Comparison of ENCODE assay signal across 21 cellular contexts in genomic region chr6:161143663-161144430, GRCh38.
DNase-seq lines count a peak whose midpoint lies in the region; ATAC-seq, FAIRE-seq and TF ChIP-seq lines count a peak whose summit lies in the region.
"Had no signal": no experiment of that assay in that cellular context is flagged by ENCODE, and none has a peak within 500 bp of the region (broad histone marks: within the 10 kb centered on the region; RNA-seq: fewer than 3 reads in every experiment).

No MANE protein-coding gene starts in this region.

- in situ Hi-C loops in K562 (cut with MboI), result no loop called here

- H3K4me3 Mint-ChIP-seq in activated CD8-positive, alpha-beta memory T cell treated with anti-CD3 and anti-CD28 coated beads, Interleukin-2, amount 10 ng/mL, durations not matched to agents 7 days and 5 days, result no peak overlapping the region
- H3K4me3 Mint-ChIP-seq in endothelial cell (ENCODE audit: unreplicated experiment) (peak overlapping the region; percentile 37), nephron progenitor cell (no peak overlapping the region)
- H3K4me3 Mint-ChIP-seq: CD8-positive, alpha-beta memory T cell; HFFc6 had no signal

- 51% methylated on average over 11 of the region's 11 CpGs for WGBS in K562 (ENCODE audit: insufficient coverage, low coverage, missing lambda C conversion rate)

- no peaks in the 10 kb centered on the region for H3K36me3 Mint-ChIP-seq in activated CD8-positive, alpha-beta memory T cell treated with anti-CD3 and anti-CD28 coated beads, Interleukin-2, amount 10 ng/mL, durations not matched to agents 7 days and 5 days
- H3K36me3 Mint-ChIP-seq in endothelial cell (ENCODE audit: low read depth, unreplicated experiment), result peaks cover 29% of the 10 kb centered on the region
- peaks cover 72% of the 10 kb centered on the region for H3K36me3 Mint-ChIP-seq in nephron progenitor cell (ENCODE audit: low read depth)

- BruUV-seq in K562 (replicated peaks; lab: Mats Ljungman, UMichigan), result no TSS peak

- no peak overlapping the region for H3K4me2 ChIP-seq in K562 (ENCODE audit: insufficient read depth, low read length)

- H3K9me1 ChIP-seq in K562 (ENCODE audit: control insufficient read depth, insufficient read depth, low read length), result no peaks in the 10 kb centered on the region

- no peaks in the 10 kb centered on the region for H3K4me1 Mint-ChIP-seq in activated CD8-positive, alpha-beta memory T cell treated with anti-CD3 and anti-CD28 coated beads, Interleukin-2, amount 10 ng/mL, durations not matched to agents 7 days and 5 days
- H3K4me1 Mint-ChIP-seq in endothelial cell (ENCODE audit: unreplicated experiment), result peaks cover 3% of the 10 kb centered on the region
- H3K4me1 Mint-ChIP-seq in nephron progenitor cell, result no peaks in the 10 kb centered on the region
- H3K4me1 Mint-ChIP-seq: CD8-positive, alpha-beta memory T cell had no signal

- CTCF ChIA-PET in activated CD8-positive, alpha-beta memory T cell treated with anti-CD3 and anti-CD28 coated beads, Interleukin-2, amount 10 ng/mL, durations not matched to agents 7 days and 5 days (lab: Charles Lee), result no interaction called here
- CTCF ChIA-PET in K562 (lab: Yijun Ruan, JAX; ENCODE audit: low intra/inter-chr PET ratio), result no interaction called here

- no peak overlapping the region for H2AFZ ChIP-seq in K562 (ENCODE audit: low read depth, low read length)

- no peaks in the 10 kb centered on the region for H4K20me1 ChIP-seq in K562 (replicated peaks; ENCODE audit: control insufficient read depth, insufficient read depth, low read length)
- H4K20me1 ChIP-seq: BLaER1 had no signal

- no peak overlapping the region for H3K27ac ChIP-seq in K562 (ENCODE audit: extremely low read depth, low read depth, low read length)
- H3K27ac ChIP-seq: BLaER1, HL-60 had no signal

- ATAC-seq in activated CD8-positive, alpha-beta memory T cell treated with anti-CD3 and anti-CD28 coated beads, Interleukin-2, amount 10 ng/mL, durations not matched to agents 7 days and 5 days, result no peak
- no peak for ATAC-seq in K562
- ATAC-seq in SK-N-SH treated with all-trans-retinoic acid at 6 μM for 48 hours, result no peak

- POLR2A ChIA-PET in K562 (lab: Yijun Ruan, JAX), result interaction anchor here (0.5 to 1.6 kb wide), 3 partner anchors 9 to 90 kb away, joined by 3 to 7 read pairs (median 4); no protein-coding TSS in a partner anchor

- H3K79me2 ChIP-seq in K562 (ENCODE audit: control insufficient read depth, insufficient read depth, low read length), result no peaks in the 10 kb centered on the region

- no peak overlapping the region for H3K9ac ChIP-seq in K562 (ENCODE audit: insufficient read depth in 1 of 2, low read depth in 2 of 2, low read length in 2 of 2)
- H3K9ac ChIP-seq: BLaER1 had no signal

- no peaks in the 10 kb centered on the region for H3K27me3 Mint-ChIP-seq in activated CD8-positive, alpha-beta memory T cell treated with anti-CD3 and anti-CD28 coated beads, Interleukin-2, amount 10 ng/mL, durations not matched to agents 7 days and 5 days
- peaks cover 11% of the 10 kb centered on the region for H3K27me3 Mint-ChIP-seq in endothelial cell (ENCODE audit: unreplicated experiment)
- peaks cover 3% of the 10 kb centered on the region for H3K27me3 Mint-ChIP-seq in nephron progenitor cell (ENCODE audit: low read depth, poor library complexity)
- H3K27me3 Mint-ChIP-seq: CD8-positive, alpha-beta memory T cell had no signal

- DNase-seq in activated CD8-positive, alpha-beta memory T cell treated with anti-CD3 and anti-CD28 coated beads, Interleukin-2, amount 10 ng/mL, durations not matched to agents 7 days and 5 days, result peak; percentile 4
- DNase-seq in activated CD8-positive, alpha-beta memory T cell treated with anti-CD3 and anti-CD28 coated beads, Interleukin-2, amount 50 U/mL, for 48 hours, result no peak
- DNase-seq in K562 (ENCODE audit: extremely low read depth in 1 of 4, low spot score in 3 of 4) (no peak), endothelial cell (ENCODE audit: low spot score) (no peak), nephron progenitor cell (no peak), KG1 (lab: John Stamatoyannopoulos, UW) (no peak), UCSD-AML1 (lab: John Stamatoyannopoulos, UW; ENCODE audit: unreplicated experiment) (no peak)
- DNase-seq: 8988T; AML-193; Caco-2; CD8-positive, alpha-beta memory T cell; DND-41; GDM1; HCEC 1CT; HFFc6 had no signal

- H3K27me3 ChIP-seq in K562 (ENCODE audit: control insufficient read depth in 2 of 2, insufficient read depth in 2 of 2, low read length in 2 of 2), result no peaks in the 10 kb centered on the region
- H3K27me3 ChIP-seq: BLaER1 had no signal

- TF ChIP-seq POLR2A in K562 (conservative IDR thresholded peaks at IDR 0.05), result no peak

- no peak overlapping the region for H3K27ac Mint-ChIP-seq in activated CD8-positive, alpha-beta memory T cell treated with anti-CD3 and anti-CD28 coated beads, Interleukin-2, amount 10 ng/mL, durations not matched to agents 7 days and 5 days
- no peak overlapping the region for H3K27ac Mint-ChIP-seq in endothelial cell (ENCODE audit: unreplicated experiment)
- peak overlapping the region; percentile 51 for H3K27ac Mint-ChIP-seq in nephron progenitor cell
- H3K27ac Mint-ChIP-seq: HFFc6 had no signal

- no peak overlapping the region for H3K4me3 ChIP-seq in K562
- H3K4me3 ChIP-seq: BLaER1 had no signal

- TF ChIP-seq RAD21 in K562 (CRISPR knock-in tag; conservative IDR thresholded peaks at IDR 0.05 in 1 of 2, IDR thresholded peaks at IDR 0.05 in 1 of 2), result no peak

- no peak for FAIRE-seq in K562 (lab: Jason Lieb, UNC)
- FAIRE-seq: GM12892, GM19239, H1 had no signal

- no peaks in the 10 kb centered on the region for H3K9me3 ChIP-seq in K562 (replicated peaks; ENCODE audit: control insufficient read depth, insufficient read depth, low read depth, low read length)
- H3K9me3 ChIP-seq: BLaER1, Caco-2 had no signal

- intact Hi-C loops in K562 (cut with micrococcal nuclease), result loop anchor here (1.0 kb wide), 1 partner anchor 152 kb away; no protein-coding TSS in a partner anchor

- peaks cover 4 to 23% of the 10 kb centered on the region in 2 experiments; a peak in 3 of 5 replicates for H3K4me1 ChIP-seq in K562 (replicated peaks in 1 of 2; ENCODE audit: control insufficient read depth in 2 of 2, insufficient read depth in 2 of 2, low read length in 2 of 2)

- no peak for TF ChIP-seq EP300 in K562 (IDR thresholded peaks at IDR 0.05; ENCODE audit: low read length)

- TF ChIP-seq CTCF in K562 (IDR thresholded peaks at IDR 0.05 in 2 of 3, conservative IDR thresholded peaks at IDR 0.05 in 1 of 3; ENCODE audit: insufficient read depth in 2 of 3, low read depth in 1 of 3, low read length in 3 of 3) (no peak), endothelial cell (IDR thresholded peaks at IDR 0.05; ENCODE audit: unreplicated experiment) (no peak), nephron progenitor cell (IDR thresholded peaks at IDR 0.05) (no peak)

- no peaks in the 10 kb centered on the region for H3K36me3 ChIP-seq in K562 (ENCODE audit: control insufficient read depth, insufficient read depth, low read length)

- H3K9me3 Mint-ChIP-seq in activated CD8-positive, alpha-beta memory T cell treated with anti-CD3 and anti-CD28 coated beads, Interleukin-2, amount 10 ng/mL, durations not matched to agents 7 days and 5 days (ENCODE audit: low read depth), result no peaks in the 10 kb centered on the region
- no peaks in the 10 kb centered on the region for H3K9me3 Mint-ChIP-seq in endothelial cell (ENCODE audit: unreplicated experiment)
- H3K9me3 Mint-ChIP-seq in nephron progenitor cell, result no peaks in the 10 kb centered on the region
- H3K9me3 Mint-ChIP-seq: CD8-positive, alpha-beta memory T cell; HFFc6 had no signal

TF ChIP-seq in K562, 482 proteins besides CTCF, POLR2A, EP300 and RAD21:
- TF ChIP-seq CHD4 (IDR thresholded peaks at IDR 0.05; ENCODE audit: insufficient read depth, insufficient replicate concordance, low read depth, low read length, poor library complexity, severe bottlenecking), result no peak
- peak; percentile 20; the same call in 1 of the 2 replicates for TF ChIP-seq NFIC (IDR thresholded peaks at IDR 0.05)
- peak; percentile 22; the same call in 1 of the 2 replicates for TF ChIP-seq ZNF316 (IDR thresholded peaks at IDR 0.05)

TF ChIP-seq in SK-N-SH treated with all-trans-retinoic acid at 6 μM for 48 hours, 23 proteins besides CTCF, POLR2A, EP300 and RAD21:
- TF ChIP-seq CSDC2 (CRISPR knock-in tag; IDR thresholded peaks at IDR 0.05) (no peak), CSRNP3 (CRISPR knock-in tag; IDR thresholded peaks at IDR 0.05) (no peak), OSR1 (CRISPR knock-in tag; IDR thresholded peaks at IDR 0.05) (no peak), ARNTL (CRISPR knock-in tag; IDR thresholded peaks at IDR 0.05; ENCODE audit: borderline replicate concordance, low read depth) (no peak), ISL1 (CRISPR knock-in tag; IDR thresholded peaks at IDR 0.05) (no peak), PPARA (CRISPR knock-in tag; IDR thresholded peaks at IDR 0.05; ENCODE audit: borderline replicate concordance) (no peak), ESRRG (CRISPR knock-in tag; IDR thresholded peaks at IDR 0.05) (no peak), BACH2 (CRISPR knock-in tag; IDR thresholded peaks at IDR 0.05; ENCODE audit: borderline replicate concordance) (no peak), ZNF565 (CRISPR knock-in tag; conservative IDR thresholded peaks at IDR 0.05; ENCODE audit: low read depth) (no peak), ZFP30 (CRISPR knock-in tag; IDR thresholded peaks at IDR 0.05) (no peak), SNAI2 (CRISPR knock-in tag; IDR thresholded peaks at IDR 0.05) (no peak), ZNF70 (CRISPR knock-in tag; IDR thresholded peaks at IDR 0.05) (no peak), RARB (CRISPR knock-in tag; IDR thresholded peaks at IDR 0.05) (no peak), ZNF8 (CRISPR knock-in tag; IDR thresholded peaks at IDR 0.05) (no peak), TCF4 (CRISPR knock-in tag; IDR thresholded peaks at IDR 0.05; ENCODE audit: borderline replicate concordance) (no peak)
TF ChIP-seq in SK-N-SH treated with all-trans-retinoic acid at 6 μM for 48 hours: peak in this region for 0.
